ENCODE assay signal across 29 cellular contexts in the genomic region with DNA sequence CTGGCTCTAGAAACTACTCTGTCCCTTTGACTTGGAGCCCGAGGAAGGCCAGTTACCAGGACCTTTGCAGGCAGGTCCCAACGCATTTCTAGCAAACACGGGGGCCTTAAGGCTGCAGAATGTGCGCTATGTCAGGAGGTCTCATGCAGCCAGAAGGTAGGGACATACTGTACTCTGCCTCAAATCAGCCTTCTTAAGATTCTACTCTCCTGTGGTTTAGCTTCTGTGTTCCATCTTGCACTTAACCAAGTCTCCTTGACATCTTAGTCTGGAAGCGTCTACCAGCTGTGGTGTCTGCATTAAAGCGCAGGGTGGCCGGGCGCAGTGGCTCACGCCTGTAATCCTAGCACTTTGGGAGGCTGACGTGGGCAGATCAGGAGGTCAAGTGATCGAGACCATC.
DNase-seq lines count a peak whose midpoint lies in the region; ATAC-seq, FAIRE-seq and TF ChIP-seq lines count a peak whose summit lies in the region.
"Had no signal": no experiment of that assay in that cellular context is flagged by ENCODE, and none has a peak within 500 bp of the region (broad histone marks: within the 10 kb centered on the region; RNA-seq: fewer than 3 reads in every experiment).

No MANE protein-coding gene starts in this region.

- H3K9ac ChIP-seq in mammary epithelial cell (ENCODE audit: insufficient read depth, low read length) (no peak overlapping the region), K562 (ENCODE audit: insufficient read depth in 1 of 2, low read depth in 2 of 2, low read length in 2 of 2) (no peak overlapping the region)

- H3K27me3 Mint-ChIP-seq in MCF 10A (ENCODE audit: insufficient read depth, unreplicated experiment) = no peaks in the 10 kb centered on the region
- H3K27me3 Mint-ChIP-seq: B cell, IgD-negative memory B cell had no signal

- TF ChIP-seq RAD21 in K562 (CRISPR knock-in tag; conservative IDR thresholded peaks at IDR 0.05 in 1 of 2, IDR thresholded peaks at IDR 0.05 in 1 of 2) = no peak

- H3K36me3 Mint-ChIP-seq in MCF 10A (ENCODE audit: insufficient read depth, unreplicated experiment) = no peaks in the 10 kb centered on the region
- H3K36me3 Mint-ChIP-seq: IgD-negative memory B cell had no signal

- in situ Hi-C loops in mammary epithelial cell (cut with MboI; ENCODE audit: low sequenced_read_pairs in 2 of 2) = loop anchor here in 1 of 2 donors (10.0 kb wide), 2 partner anchors 274 to 404 kb away; no protein-coding TSS in a partner anchor
- in situ Hi-C loops in K562 (cut with MboI) = loop anchor here (25.0 kb wide), 2 partner anchors 277 to 402 kb away; no protein-coding TSS in a partner anchor

- CTCF ChIA-PET in MCF 10A (lab: Yijun Ruan, JAX) = interaction anchor here (0.6 to 8.1 kb wide), 9 partner anchors 25 to 408 kb away, joined by 3 to 145 read pairs (median 3); no protein-coding TSS in a partner anchor
- CTCF ChIA-PET in mammary epithelial cell (lab: Charles Lee; ENCODE audit: low non-redundant PET) = no interaction called here
- CTCF ChIA-PET in K562 (lab: Yijun Ruan, JAX; ENCODE audit: low intra/inter-chr PET ratio) = no interaction called here

- no peak for TF ChIP-seq POLR2A in K562 (conservative IDR thresholded peaks at IDR 0.05)

- no peaks in the 10 kb centered on the region for H3K36me3 ChIP-seq in mammary epithelial cell (ENCODE audit: insufficient read depth, low read length)
- no peaks in the 10 kb centered on the region for H3K36me3 ChIP-seq in K562 (ENCODE audit: control insufficient read depth, insufficient read depth, low read length)
- H3K36me3 ChIP-seq: lower lobe of right lung, thyroid gland had no signal

- BruUV-seq in MCF 10A (replicated peaks; lab: Mats Ljungman, UMichigan) (no TSS peak), mammary epithelial cell (replicated peaks; lab: Mats Ljungman, UMichigan) (no TSS peak), K562 (replicated peaks; lab: Mats Ljungman, UMichigan) (no TSS peak)

- DNase-seq in MCF 10A (ENCODE audit: unreplicated experiment) = no peak
- no peak for DNase-seq in mammary epithelial cell
- DNase-seq in K562 (ENCODE audit: extremely low read depth in 1 of 4, low spot score in 3 of 4) = no peak
- DNase-seq in mucosa of gallbladder (ENCODE audit: low spot score) = peak; percentile 50
- peak; percentile 30 for DNase-seq in superior temporal gyrus (ENCODE audit: extremely low spot score)
- DNase-seq in NCI-H1105 (lab: John Stamatoyannopoulos, UW) = no peak
- DNase-seq in GOT3 (lab: John Stamatoyannopoulos, UW) = no peak
- DNase-seq: activated CD4-positive, alpha-beta T cell treated with anti-CD3 and anti-CD28 coated beads, Interleukin-2, amount 50 U/mL, for 4 hours; activated naive CD4-positive, alpha-beta T cell treated with anti-CD3 and anti-CD28 coated beads, Interleukin-2, amount 50 U/mL, for 16 hours; amygdala; CD8-positive, alpha-beta T cell; DMS53; islet precursor cell; lower lobe of right lung; mucosa of descending colon; NCI-H1105 treated with DMSO at 0.1 percent for 48 hours; NCI-H1930; NCI-H2227 treated with DMSO at 0.1 percent for 48 hours; posterior cingulate gyrus; stimulated activated naive CD4-positive, alpha-beta T cell; thyroid gland had no signal

- no peak overlapping the region for H3K4me3 ChIP-seq in mammary epithelial cell (replicated peaks in 1 of 3; ENCODE audit: insufficient read depth in 1 of 3, low read depth in 2 of 3, low read length in 3 of 3)
- H3K4me3 ChIP-seq in K562 = no peak overlapping the region
- H3K4me3 ChIP-seq: A549, GM23338, lower lobe of right lung, mucosa of descending colon, thyroid gland had no signal

- peaks cover 5% of the 10 kb centered on the region for H3K4me1 Mint-ChIP-seq in MCF 10A (ENCODE audit: insufficient read depth, unreplicated experiment)
- H3K4me1 Mint-ChIP-seq: GM23338 had no signal

- peaks cover 4% of the 10 kb centered on the region for H3K4me1 ChIP-seq in mammary epithelial cell (ENCODE audit: insufficient read depth, low read length)
- no peaks in the 10 kb centered on the region; a peak in 1 of 5 replicates for H3K4me1 ChIP-seq in K562 (replicated peaks in 1 of 2; ENCODE audit: control insufficient read depth in 2 of 2, insufficient read depth in 2 of 2, low read length in 2 of 2)
- H3K4me1 ChIP-seq: A549 had no signal

- H3K27ac Mint-ChIP-seq in MCF 10A (ENCODE audit: low read depth, unreplicated experiment) = peak overlapping the region; percentile 59
- H3K27ac Mint-ChIP-seq: activated T-helper 1 cell treated with anti-CD3 and anti-CD28 coated beads, Interleukin-12 subunit alpha, Interleukin-12 subunit beta, Interleukin-2, Interleukin-4 antibody, amounts not matched to agents 30 ng/mL and 10 ng/mL and 1 ng/mL, durations not matched to agents 14 hours and 24 hours and 36 hours; B cell; CD8-positive, alpha-beta T cell; GM23338; IgD-negative memory B cell; T-helper 1 cell treated with Interleukin-12 subunit alpha and Interleukin-12 subunit beta and Interleukin-4 antibody, amounts not matched to agents 30 μg/mL and 1 μg/mL, for 36 hours had no signal

- H3K4me3 Mint-ChIP-seq in MCF 10A (ENCODE audit: unreplicated experiment) = no peak overlapping the region
- H3K4me3 Mint-ChIP-seq: activated T-helper 1 cell treated with anti-CD3 and anti-CD28 coated beads, Interleukin-12 subunit alpha, Interleukin-12 subunit beta, Interleukin-2, Interleukin-4 antibody, amounts not matched to agents 30 ng/mL and 10 ng/mL and 1 ng/mL, durations not matched to agents 14 hours and 24 hours and 36 hours; B cell; CD8-positive, alpha-beta T cell; GM23338; IgD-negative memory B cell; T-helper 1 cell treated with Interleukin-12 subunit alpha and Interleukin-12 subunit beta and Interleukin-4 antibody, amounts not matched to agents 30 μg/mL and 1 μg/mL, for 36 hours had no signal

- H3K9me3 ChIP-seq in mammary epithelial cell (replicated peaks; ENCODE audit: insufficient read depth, low read length) (no peaks in the 10 kb centered on the region), K562 (replicated peaks; ENCODE audit: control insufficient read depth, insufficient read depth, low read depth, low read length) (no peaks in the 10 kb centered on the region)
- H3K9me3 ChIP-seq: A549, lower lobe of right lung, mucosa of descending colon, thyroid gland had no signal

- dilution Hi-C loops in mammary epithelial cell (cut with HindIII; ENCODE audit: low sequenced_read_pairs) = no loop called here

- FAIRE-seq in K562 (lab: Jason Lieb, UNC) = peak; percentile 6
- FAIRE-seq: A549, TTC549 had no signal

- H3K4me2 ChIP-seq in mammary epithelial cell (ENCODE audit: insufficient read depth, low read depth, low read length) (no peak overlapping the region), K562 (ENCODE audit: insufficient read depth, low read length) (no peak overlapping the region)
- H3K4me2 ChIP-seq: A549, GM23338 had no signal

- H3K9me3 Mint-ChIP-seq in MCF 10A (ENCODE audit: unreplicated experiment) = no peaks in the 10 kb centered on the region
- H3K9me3 Mint-ChIP-seq: activated T-helper 1 cell treated with anti-CD3 and anti-CD28 coated beads, Interleukin-12 subunit alpha, Interleukin-12 subunit beta, Interleukin-2, Interleukin-4 antibody, amounts not matched to agents 30 ng/mL and 10 ng/mL and 1 ng/mL, durations not matched to agents 14 hours and 24 hours and 36 hours; CD8-positive, alpha-beta T cell; GM23338; IgD-negative memory B cell; T-helper 1 cell treated with Interleukin-12 subunit alpha and Interleukin-12 subunit beta and Interleukin-4 antibody, amounts not matched to agents 30 μg/mL and 1 μg/mL, for 36 hours had no signal

- intact Hi-C loops in MCF 10A (cut with micrococcal nuclease) = no loop called here
- intact Hi-C loops in mammary epithelial cell (cut with micrococcal nuclease) = no loop called here
- intact Hi-C loops in K562 (cut with micrococcal nuclease) = loop anchor here (5.0 kb wide), 1 partner anchor 277 kb away; no protein-coding TSS in a partner anchor

- no peak for ATAC-seq in K562
- ATAC-seq in HG03378 (IDR thresholded peaks at IDR 0.05; ENCODE audit: unreplicated experiment) = no peak
- ATAC-seq: A549; CD8-positive, alpha-beta T cell; GM23338; mucosa of descending colon had no signal

- POLR2A ChIA-PET in MCF 10A (lab: Yijun Ruan, JAX) = interaction anchor here (1.3 to 1.8 kb wide), 2 partner anchors 11 to 78 kb away, joined by 3 to 4 read pairs; a partner anchor contains a TSS
- POLR2A ChIA-PET in K562 (lab: Yijun Ruan, JAX) = interaction anchor here (1.9 kb wide), 1 partner anchor 63 kb away, joined by 4 read pairs; no protein-coding TSS in a partner anchor

- H3K9me1 ChIP-seq in K562 (ENCODE audit: control insufficient read depth, insufficient read depth, low read length) = no peaks in the 10 kb centered on the region

- WGBS in mammary epithelial cell (ENCODE audit: low coverage, missing lambda C conversion rate) = 32% methylated on average over 6 of the region's 11 CpGs
- 26% methylated on average over 11 of the region's 11 CpGs for WGBS in K562 (ENCODE audit: insufficient coverage, low coverage, missing lambda C conversion rate)

- no peak overlapping the region for H2AFZ ChIP-seq in mammary epithelial cell (ENCODE audit: low read depth, low read length)
- H2AFZ ChIP-seq in K562 (ENCODE audit: low read depth, low read length) = no peak overlapping the region
- H2AFZ ChIP-seq: GM23338 had no signal

- H3K27me3 ChIP-seq in mammary epithelial cell (ENCODE audit: insufficient read depth, low read length) (no peaks in the 10 kb centered on the region), K562 (ENCODE audit: control insufficient read depth in 2 of 2, insufficient read depth in 2 of 2, low read length in 2 of 2) (peaks cover 21 to 57% of the 10 kb centered on the region in 2 experiments)
- H3K27me3 ChIP-seq: thyroid gland had no signal

- H3K79me2 ChIP-seq in mammary epithelial cell (ENCODE audit: insufficient read depth, low read length) = no peaks in the 10 kb centered on the region
- H3K79me2 ChIP-seq in K562 (ENCODE audit: control insufficient read depth, insufficient read depth, low read length) = no peaks in the 10 kb centered on the region

- H3K27ac ChIP-seq in mammary epithelial cell (ENCODE audit: insufficient read depth, low read depth, low read length) (no peak overlapping the region), K562 (ENCODE audit: extremely low read depth, low read depth, low read length) (no peak overlapping the region)
- H3K27ac ChIP-seq: A549, lower lobe of right lung, thyroid gland had no signal

- TF ChIP-seq CTCF in MCF 10A (IDR thresholded peaks at IDR 0.05; ENCODE audit: unreplicated experiment) (no peak), mammary epithelial cell (conservative IDR thresholded peaks at IDR 0.05 in 1 of 2, IDR thresholded peaks at IDR 0.05 in 1 of 2; ENCODE audit: extremely low read depth in 1 of 2, insufficient read depth in 1 of 2, low read depth in 1 of 2, low read length in 2 of 2) (no peak), K562 (IDR thresholded peaks at IDR 0.05 in 2 of 3, conservative IDR thresholded peaks at IDR 0.05 in 1 of 3; ENCODE audit: insufficient read depth in 2 of 3, low read depth in 1 of 3, low read length in 3 of 3) (no peak)

- TF ChIP-seq EP300 in K562 (IDR thresholded peaks at IDR 0.05; ENCODE audit: low read length) = no peak

- H4K20me1 ChIP-seq in mammary epithelial cell (ENCODE audit: insufficient read depth, low read length) (no peaks in the 10 kb centered on the region), K562 (replicated peaks; ENCODE audit: control insufficient read depth, insufficient read depth, low read length) (no peaks in the 10 kb centered on the region)

TF ChIP-seq in K562, 482 proteins besides CTCF, POLR2A, EP300 and RAD21 (continues in another document):
- TF ChIP-seq BDP1 (IDR thresholded peaks at IDR 0.05; ENCODE audit: insufficient read depth, insufficient read length) = no peak

Comparison
In these comparisons a context has a peak if more than half of its experiments do, and no peak if none do; other contexts are left out.
1. DNase-seq: peak in mucosa of gallbladder (single experiment) and superior temporal gyrus (single experiment); none in MCF 10A (single experiment), mammary epithelial cell (single experiment), K562 (0 of 4), NCI-H1105 (single experiment) and GOT3 (single experiment).